In genomic region chr16:66552288-66553143, GRCh38 we compare ENCODE assay signal across 1 cellular context.
TF ChIP-seq lines count a peak whose summit lies in the region.

A gene with protein sequence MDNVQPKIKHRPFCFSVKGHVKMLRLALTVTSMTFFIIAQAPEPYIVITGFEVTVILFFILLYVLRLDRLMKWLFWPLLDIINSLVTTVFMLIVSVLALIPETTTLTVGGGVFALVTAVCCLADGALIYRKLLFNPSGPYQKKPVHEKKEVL (plus strand): TSS chr16:66552576. CDS start chr16:66552716, 140 bp downstream.

TF ChIP-seq in HepG2, 621 proteins besides CTCF, POLR2A, EP300 and RAD21 (continued from another document and continues in another):
- TF ChIP-seq NR0B2 (CRISPR knock-in tag; IDR thresholded peaks at IDR 0.05) (peak; percentile 98), RBM22 (optimal IDR thresholded peaks at IDR 0.05; ENCODE audit: low read length) (no peak), PCBP2 (optimal IDR thresholded peaks at IDR 0.05; ENCODE audit: low read depth, low read length, poor library complexity, severe bottlenecking) (no peak), ZNF549 (CRISPR knock-in tag; IDR thresholded peaks at IDR 0.05) (no peak; the same call in 1 of the 2 replicates), ZNF564 (CRISPR knock-in tag; IDR thresholded peaks at IDR 0.05) (peak; percentile 97), ZNF746 (CRISPR knock-in tag; IDR thresholded peaks at IDR 0.05) (peak; percentile 93), ZFAT (CRISPR knock-in tag; conservative IDR thresholded peaks at IDR 0.05) (0 out of 2 replicates have a peak, but pooled peaks have one; percentile 90), PHF21A (CRISPR knock-in tag; IDR thresholded peaks at IDR 0.05) (peak; percentile 79; the same call in 1 of the 2 replicates), ZNF34 (CRISPR knock-in tag; IDR thresholded peaks at IDR 0.05; ENCODE audit: borderline replicate concordance) (no peak), ZNF644 (CRISPR knock-in tag; IDR thresholded peaks at IDR 0.05; ENCODE audit: low read depth) (no peak), ZNF557 (CRISPR knock-in tag; IDR thresholded peaks at IDR 0.05) (peak; percentile 99), ZNF7 (CRISPR knock-in tag; IDR thresholded peaks at IDR 0.05) (peak; percentile 29; the same call in 1 of the 2 replicates), TAF1 (CRISPR knock-in tag; IDR thresholded peaks at IDR 0.05) (peak; percentile 98), ZNF275 (CRISPR knock-in tag; IDR thresholded peaks at IDR 0.05; ENCODE audit: borderline replicate concordance) (peak; percentile 100), MTA3 (CRISPR knock-in tag; IDR thresholded peaks at IDR 0.05) (no peak), SRY (CRISPR knock-in tag; IDR thresholded peaks at IDR 0.05) (peak; percentile 99), FOXK1 (CRISPR knock-in tag; IDR thresholded peaks at IDR 0.05; ENCODE audit: borderline replicate concordance, low read depth) (no peak), ZNF773 (CRISPR knock-in tag; IDR thresholded peaks at IDR 0.05; ENCODE audit: borderline replicate concordance) (peak; percentile 96), SNRNP70 (IDR thresholded peaks at IDR 0.05; ENCODE audit: low read depth, low read length) (no peak), GTF2F1 (IDR thresholded peaks at IDR 0.05; ENCODE audit: low read length) (0 out of 2 replicates have a peak, but pooled peaks have one; percentile 27), ZNF598 (CRISPR knock-in tag; IDR thresholded peaks at IDR 0.05; ENCODE audit: borderline replicate concordance) (peak; percentile 100), EEA1 (CRISPR knock-in tag; IDR thresholded peaks at IDR 0.05; ENCODE audit: borderline replicate concordance) (peak; percentile 99), ZNF660 (CRISPR knock-in tag; IDR thresholded peaks at IDR 0.05; ENCODE audit: borderline replicate concordance, low read depth) (no peak; the same call in 1 of the 2 replicates), YEATS4 (CRISPR knock-in tag; IDR thresholded peaks at IDR 0.05; ENCODE audit: borderline replicate concordance) (peak; percentile 90), ZNF33A (CRISPR knock-in tag; IDR thresholded peaks at IDR 0.05; ENCODE audit: borderline replicate concordance) (peak; percentile 96), ERF (CRISPR knock-in tag; IDR thresholded peaks at IDR 0.05) (peak; percentile 99), DNMT1 (CRISPR knock-in tag; IDR thresholded peaks at IDR 0.05) (peak; percentile 97), HNF1A (IDR thresholded peaks at IDR 0.05; ENCODE audit: low read depth) (no peak), HNF1A (CRISPR knock-in tag; IDR thresholded peaks at IDR 0.05; ENCODE audit: borderline replicate concordance) (peak; percentile 83), ZFP37 (CRISPR knock-in tag; IDR thresholded peaks at IDR 0.05; ENCODE audit: borderline replicate concordance) (peak; percentile 99), RFX1 (IDR thresholded peaks at IDR 0.05) (no peak), CBX1 (IDR thresholded peaks at IDR 0.05; ENCODE audit: low read depth) (peak; percentile 43), ZNF282 (IDR thresholded peaks at IDR 0.05; ENCODE audit: partially characterized antibody) (no peak), ZNF350 (CRISPR knock-in tag; IDR thresholded peaks at IDR 0.05; ENCODE audit: borderline replicate concordance, low read depth) (peak; percentile 98), ZNF550 (CRISPR knock-in tag; IDR thresholded peaks at IDR 0.05; ENCODE audit: borderline replicate concordance) (0 out of 2 replicates have a peak, but pooled peaks have one; percentile 61), ZNF367 (CRISPR knock-in tag; IDR thresholded peaks at IDR 0.05; ENCODE audit: borderline replicate concordance) (peak; percentile 97), ZC3H13 (CRISPR knock-in tag; IDR thresholded peaks at IDR 0.05) (peak; percentile 99), TERF1 (CRISPR knock-in tag; IDR thresholded peaks at IDR 0.05) (no peak), FOXJ3 (CRISPR knock-in tag; IDR thresholded peaks at IDR 0.05; ENCODE audit: borderline replicate concordance) (0 out of 2 replicates have a peak, but pooled peaks have one; percentile 34), RFX5 (IDR thresholded peaks at IDR 0.05; ENCODE audit: low read depth, low read length) (peak; percentile 54; the same call in 1 of the 2 replicates), ZNF232 (CRISPR knock-in tag; IDR thresholded peaks at IDR 0.05; ENCODE audit: borderline replicate concordance) (peak; percentile 99), SP1 (IDR thresholded peaks at IDR 0.05) (no peak), SP1 (CRISPR knock-in tag; IDR thresholded peaks at IDR 0.05) (0 out of 2 replicates have a peak, but pooled peaks have one; percentile 52), ZKSCAN1 (IDR thresholded peaks at IDR 0.05; ENCODE audit: low read length) (no peak), GPBP1L1 (CRISPR knock-in tag; IDR thresholded peaks at IDR 0.05) (no peak), CERS6 (CRISPR knock-in tag; IDR thresholded peaks at IDR 0.05) (peak; percentile 97), ZNF431 (CRISPR knock-in tag; IDR thresholded peaks at IDR 0.05; ENCODE audit: borderline replicate concordance, low read depth) (peak; percentile 92), SSRP1 (CRISPR knock-in tag; IDR thresholded peaks at IDR 0.05) (no peak), KLF15 (CRISPR knock-in tag; IDR thresholded peaks at IDR 0.05; ENCODE audit: borderline replicate concordance) (peak; percentile 98), MAZ (IDR thresholded peaks at IDR 0.05; ENCODE audit: borderline replicate concordance, low read depth, low read length) (peak; percentile 68; the same call in 1 of the 2 replicates), MAZ (CRISPR knock-in tag; IDR thresholded peaks at IDR 0.05; ENCODE audit: low read depth) (peak; percentile 100), PAX8 (CRISPR knock-in tag; IDR thresholded peaks at IDR 0.05; ENCODE audit: borderline replicate concordance) (peak; percentile 94; the same call in 1 of the 2 replicates), ELF4 (CRISPR knock-in tag; IDR thresholded peaks at IDR 0.05; ENCODE audit: borderline replicate concordance) (peak; percentile 74)
- TF ChIP-seq, protein P1, sequence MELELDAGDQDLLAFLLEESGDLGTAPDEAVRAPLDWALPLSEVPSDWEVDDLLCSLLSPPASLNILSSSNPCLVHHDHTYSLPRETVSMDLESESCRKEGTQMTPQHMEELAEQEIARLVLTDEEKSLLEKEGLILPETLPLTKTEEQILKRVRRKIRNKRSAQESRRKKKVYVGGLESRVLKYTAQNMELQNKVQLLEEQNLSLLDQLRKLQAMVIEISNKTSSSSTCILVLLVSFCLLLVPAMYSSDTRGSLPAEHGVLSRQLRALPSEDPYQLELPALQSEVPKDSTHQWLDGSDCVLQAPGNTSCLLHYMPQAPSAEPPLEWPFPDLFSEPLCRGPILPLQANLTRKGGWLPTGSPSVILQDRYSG (CRISPR knock-in tag; IDR thresholded peaks at IDR 0.05) = peak; percentile 97
- TF ChIP-seq, protein P2, sequence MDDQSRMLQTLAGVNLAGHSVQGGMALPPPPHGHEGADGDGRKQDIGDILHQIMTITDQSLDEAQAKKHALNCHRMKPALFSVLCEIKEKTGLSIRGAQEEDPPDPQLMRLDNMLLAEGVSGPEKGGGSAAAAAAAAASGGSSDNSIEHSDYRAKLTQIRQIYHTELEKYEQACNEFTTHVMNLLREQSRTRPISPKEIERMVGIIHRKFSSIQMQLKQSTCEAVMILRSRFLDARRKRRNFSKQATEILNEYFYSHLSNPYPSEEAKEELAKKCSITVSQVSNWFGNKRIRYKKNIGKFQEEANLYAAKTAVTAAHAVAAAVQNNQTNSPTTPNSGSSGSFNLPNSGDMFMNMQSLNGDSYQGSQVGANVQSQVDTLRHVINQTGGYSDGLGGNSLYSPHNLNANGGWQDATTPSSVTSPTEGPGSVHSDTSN (CRISPR knock-in tag; IDR thresholded peaks at IDR 0.05; ENCODE audit: borderline replicate concordance) = peak; percentile 94
- TF ChIP-seq, protein P3, sequence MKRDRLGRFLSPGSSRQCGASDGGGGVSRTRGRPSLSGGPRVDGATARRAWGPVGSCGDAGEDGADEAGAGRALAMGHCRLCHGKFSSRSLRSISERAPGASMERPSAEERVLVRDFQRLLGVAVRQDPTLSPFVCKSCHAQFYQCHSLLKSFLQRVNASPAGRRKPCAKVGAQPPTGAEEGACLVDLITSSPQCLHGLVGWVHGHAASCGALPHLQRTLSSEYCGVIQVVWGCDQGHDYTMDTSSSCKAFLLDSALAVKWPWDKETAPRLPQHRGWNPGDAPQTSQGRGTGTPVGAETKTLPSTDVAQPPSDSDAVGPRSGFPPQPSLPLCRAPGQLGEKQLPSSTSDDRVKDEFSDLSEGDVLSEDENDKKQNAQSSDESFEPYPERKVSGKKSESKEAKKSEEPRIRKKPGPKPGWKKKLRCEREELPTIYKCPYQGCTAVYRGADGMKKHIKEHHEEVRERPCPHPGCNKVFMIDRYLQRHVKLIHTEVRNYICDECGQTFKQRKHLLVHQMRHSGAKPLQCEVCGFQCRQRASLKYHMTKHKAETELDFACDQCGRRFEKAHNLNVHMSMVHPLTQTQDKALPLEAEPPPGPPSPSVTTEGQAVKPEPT (CRISPR knock-in tag; IDR thresholded peaks at IDR 0.05; ENCODE audit: low read depth) = peak; percentile 93
- TF ChIP-seq, protein P4, sequence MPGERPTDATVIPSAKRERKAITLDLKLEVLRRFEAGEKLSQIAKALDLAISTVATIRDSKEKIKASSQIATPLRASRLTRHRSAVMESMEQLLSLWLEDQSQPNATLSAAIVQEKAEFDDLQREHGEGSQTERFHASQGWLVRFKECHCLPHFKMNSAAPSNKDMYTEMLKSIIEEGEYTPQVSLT (CRISPR knock-in tag; IDR thresholded peaks at IDR 0.05; ENCODE audit: borderline replicate concordance, low read depth) = peak; percentile 96; the same call in 1 of the 2 replicates
